ENCODE assay signal across 1 cellular context in the genomic region with DNA sequence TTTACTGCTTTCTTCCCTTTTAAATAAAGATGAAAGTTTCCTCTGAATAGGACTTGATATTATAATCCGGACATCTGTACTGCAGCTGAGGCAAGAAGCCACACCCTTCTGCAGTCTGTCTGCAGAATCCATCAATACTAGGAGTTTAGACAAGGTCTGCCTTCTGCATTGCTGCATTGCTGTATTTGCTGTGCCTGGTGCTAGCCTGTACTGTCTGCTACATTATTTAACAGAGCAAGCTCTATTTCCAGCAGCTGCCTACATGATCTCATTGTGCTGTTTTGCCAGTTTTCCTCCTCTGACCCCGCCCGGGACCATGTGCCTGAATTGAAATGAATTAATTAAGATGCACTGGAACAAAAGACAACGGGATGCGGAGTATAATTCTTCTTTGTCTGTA.
TF ChIP-seq lines count a peak whose summit lies in the region.

No MANE protein-coding gene starts in this region.

TF ChIP-seq in HEK293, 187 proteins besides CTCF, POLR2A, EP300 and RAD21 (continued from another document):
- TF ChIP-seq, protein P1, sequence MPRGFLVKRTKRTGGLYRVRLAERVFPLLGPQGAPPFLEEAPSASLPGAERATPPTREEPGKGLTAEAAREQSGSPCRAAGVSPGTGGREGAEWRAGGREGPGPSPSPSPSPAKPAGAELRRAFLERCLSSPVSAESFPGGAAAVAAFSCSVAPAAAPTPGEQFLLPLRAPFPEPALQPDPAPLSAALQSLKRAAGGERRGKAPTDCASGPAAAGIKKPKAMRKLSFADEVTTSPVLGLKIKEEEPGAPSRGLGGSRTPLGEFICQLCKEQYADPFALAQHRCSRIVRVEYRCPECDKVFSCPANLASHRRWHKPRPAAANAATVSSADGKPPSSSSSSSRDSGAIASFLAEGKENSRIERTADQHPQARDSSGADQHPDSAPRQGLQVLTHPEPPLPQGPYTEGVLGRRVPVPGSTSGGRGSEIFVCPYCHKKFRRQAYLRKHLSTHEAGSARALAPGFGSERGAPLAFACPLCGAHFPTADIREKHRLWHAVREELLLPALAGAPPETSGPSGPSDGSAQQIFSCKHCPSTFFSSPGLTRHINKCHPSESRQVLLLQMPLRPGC (tag by site-specific recombination; IDR thresholded peaks at IDR 0.05) = peak; percentile 23; the same call in 1 of the 2 replicates
- TF ChIP-seq ZNF366 (tag by site-specific recombination; conservative IDR thresholded peaks at IDR 0.05) (no peak), ZNF701 (tag by site-specific recombination; IDR thresholded peaks at IDR 0.05) (no peak), ZBTB17 (tag by site-specific recombination; IDR thresholded peaks at IDR 0.05) (peak; percentile 48), ZNF292 (tag by site-specific recombination; IDR thresholded peaks at IDR 0.05; ENCODE audit: borderline replicate concordance, low read depth) (no peak), SCRT2 (tag by site-specific recombination; IDR thresholded peaks at IDR 0.05) (no peak), ZNF660 (tag by site-specific recombination; IDR thresholded peaks at IDR 0.05) (peak; percentile 94), ZFP3 (tag by site-specific recombination; IDR thresholded peaks at IDR 0.05; ENCODE audit: low read depth) (no peak), ZNF426 (tag by site-specific recombination; IDR thresholded peaks at IDR 0.05) (no peak), ZBTB21 (tag by site-specific recombination; IDR thresholded peaks at IDR 0.05) (0 out of 2 replicates have a peak, but pooled peaks have one; percentile 17), ZNF664 (tag by site-specific recombination; IDR thresholded peaks at IDR 0.05) (peak; percentile 21; the same call in 1 of the 2 replicates)
- TF ChIP-seq, protein P2, sequence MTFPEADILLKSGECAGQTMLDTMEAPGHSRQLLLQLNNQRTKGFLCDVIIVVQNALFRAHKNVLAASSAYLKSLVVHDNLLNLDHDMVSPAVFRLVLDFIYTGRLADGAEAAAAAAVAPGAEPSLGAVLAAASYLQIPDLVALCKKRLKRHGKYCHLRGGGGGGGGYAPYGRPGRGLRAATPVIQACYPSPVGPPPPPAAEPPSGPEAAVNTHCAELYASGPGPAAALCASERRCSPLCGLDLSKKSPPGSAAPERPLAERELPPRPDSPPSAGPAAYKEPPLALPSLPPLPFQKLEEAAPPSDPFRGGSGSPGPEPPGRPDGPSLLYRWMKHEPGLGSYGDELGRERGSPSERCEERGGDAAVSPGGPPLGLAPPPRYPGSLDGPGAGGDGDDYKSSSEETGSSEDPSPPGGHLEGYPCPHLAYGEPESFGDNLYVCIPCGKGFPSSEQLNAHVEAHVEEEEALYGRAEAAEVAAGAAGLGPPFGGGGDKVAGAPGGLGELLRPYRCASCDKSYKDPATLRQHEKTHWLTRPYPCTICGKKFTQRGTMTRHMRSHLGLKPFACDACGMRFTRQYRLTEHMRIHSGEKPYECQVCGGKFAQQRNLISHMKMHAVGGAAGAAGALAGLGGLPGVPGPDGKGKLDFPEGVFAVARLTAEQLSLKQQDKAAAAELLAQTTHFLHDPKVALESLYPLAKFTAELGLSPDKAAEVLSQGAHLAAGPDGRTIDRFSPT (tag by site-specific recombination; IDR thresholded peaks at IDR 0.05) = no peak
- TF ChIP-seq, protein P3, sequence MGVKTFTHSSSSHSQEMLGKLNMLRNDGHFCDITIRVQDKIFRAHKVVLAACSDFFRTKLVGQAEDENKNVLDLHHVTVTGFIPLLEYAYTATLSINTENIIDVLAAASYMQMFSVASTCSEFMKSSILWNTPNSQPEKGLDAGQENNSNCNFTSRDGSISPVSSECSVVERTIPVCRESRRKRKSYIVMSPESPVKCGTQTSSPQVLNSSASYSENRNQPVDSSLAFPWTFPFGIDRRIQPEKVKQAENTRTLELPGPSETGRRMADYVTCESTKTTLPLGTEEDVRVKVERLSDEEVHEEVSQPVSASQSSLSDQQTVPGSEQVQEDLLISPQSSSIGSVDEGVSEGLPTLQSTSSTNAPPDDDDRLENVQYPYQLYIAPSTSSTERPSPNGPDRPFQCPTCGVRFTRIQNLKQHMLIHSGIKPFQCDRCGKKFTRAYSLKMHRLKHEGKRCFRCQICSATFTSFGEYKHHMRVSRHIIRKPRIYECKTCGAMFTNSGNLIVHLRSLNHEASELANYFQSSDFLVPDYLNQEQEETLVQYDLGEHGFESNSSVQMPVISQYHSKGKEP (tag by site-specific recombination; IDR thresholded peaks at IDR 0.05) = peak; percentile 86
